10 cellular contexts compared by ENCODE assay signal in genomic region chr22:44301039-44301438, GRCh38. TPM values are rescaled to one million over a fixed set of nuclear protein-coding genes. Genes with fewer than 3 reads are reported as not detected.
"Had no signal": no experiment of that assay in that cellular context is flagged by ENCODE, and none has a peak within 500 bp of the region (broad histone marks: within the 10 kb centered on the region; RNA-seq: fewer than 3 reads in every experiment).

No MANE protein-coding gene starts in this region.

- H3K27ac ChIP-seq: GM23248, KMS-11 had no signal

- ATAC-seq: HCT116 had no signal

- H3K27me3 Mint-ChIP-seq: IgD-negative memory B cell had no signal

- H3K4me2 ChIP-seq: KMS-11 had no signal

- H3K9me3 Mint-ChIP-seq: HFFc6 had no signal

- DNase-seq: GM23248, GOT3, H7, HFFc6, KBM-7 had no signal

- H3K9ac ChIP-seq: GM23248, KMS-11 had no signal

- H3K9me3 ChIP-seq: HAP-1 had no signal

- H3K36me3 ChIP-seq: HAP-1 had no signal

- H2AFZ ChIP-seq: GM23248 had no signal

- H3K4me1 Mint-ChIP-seq: IgD-negative memory B cell had no signal

- H3K4me3 Mint-ChIP-seq: HFFc6, IgD-negative memory B cell had no signal

- H3K4me3 ChIP-seq: GM23248, HAP-1 had no signal

- H3K27ac Mint-ChIP-seq: HFFc6, IgD-negative memory B cell had no signal

RNA-seq across cellular contexts. Expression of gene SHISAL1, which starts 11.7 kb away (rescaled TPM):
- total RNA-seq: HFFc6, HT-29 had no signal
- polyA plus RNA-seq: IgD-negative memory B cell had no signal
